ENCODE assay signal across 8 cellular contexts in genomic region chr16:2157480-2158261, GRCh38. TPM values are rescaled to one million over a fixed set of nuclear protein-coding genes. Genes with fewer than 3 reads are reported as not detected.
DNase-seq lines count a peak whose midpoint lies in the region; ATAC-seq and TF ChIP-seq lines count a peak whose summit lies in the region.

No MANE protein-coding gene starts in this region.

- CTCF ChIA-PET in Calu3 (lab: Charles Lee): interaction anchor here (1.3 kb wide), 1 partner anchor 10 kb away, joined by 3 read pairs; no protein-coding TSS in a partner anchor

- intact Hi-C loops in Calu3 (cut with micrococcal nuclease; ENCODE audit: unreplicated experiment): no loop called here

- peak overlapping the region; percentile 89 for H3K4me3 Mint-ChIP-seq in Calu3 (ENCODE audit: low read depth, unreplicated experiment)

- 51 to 57% methylated on average over 27 of the region's 27 CpGs for WGBS in esophagus, 2 donors
- WGBS in trophoblast cell (ENCODE audit: extremely low coverage, insufficient coverage, insufficient read length): no CpG with 5 or more reads among the region's 27 CpGs

- no peak overlapping the region for H2BK12ac ChIP-seq in trophoblast cell (ENCODE audit: low read length)

- H3K27ac ChIP-seq in RWPE2 (ENCODE audit: poor library complexity, severe bottlenecking) (peak overlapping the region; percentile 93), esophagus (ENCODE audit: low read depth in 2 of 2, low read length in 1 of 2) (peak overlapping the region; percentile 65 to 82), trophoblast cell (ENCODE audit: low read depth, low read length) (no peak overlapping the region)

- DNase-seq in Calu3 (no peak), RWPE2 (ENCODE audit: low spot score) (no peak), trophoblast cell (no peak), NOMO-1 treated with DMSO at 0.1 percent for 48 hours (lab: John Stamatoyannopoulos, UW; ENCODE audit: unreplicated experiment) (no peak)
- no peak for DNase-seq in stimulated activated CD4-positive, alpha-beta T cell treated with anti-CD3 and anti-CD28 coated beads, Interleukin-4, amount 100 ng/mL, for 1 hour

- H4K12ac ChIP-seq in trophoblast cell (ENCODE audit: low read depth, low read length): no peak overlapping the region

- peaks cover 13% of the 10 kb centered on the region for H3K27me3 Mint-ChIP-seq in Calu3 (ENCODE audit: unreplicated experiment)

- H3K36me3 ChIP-seq in RWPE2 (ENCODE audit: low read depth) (peaks cover 28% of the 10 kb centered on the region), esophagus (ENCODE audit: control insufficient read depth in 2 of 2, insufficient read depth in 2 of 2, low read length in 1 of 2) (peaks cover 0 to 4% of the 10 kb centered on the region in 2 donors), trophoblast cell (ENCODE audit: control insufficient read depth in 1 of 2, insufficient read depth in 2 of 2, low read length in 2 of 2) (peaks cover 17 to 21% of the 10 kb centered on the region in 2 experiments)

- no peak overlapping the region for H2BK120ac ChIP-seq in trophoblast cell (ENCODE audit: insufficient read depth, low read length, poor library complexity)

- peaks cover 58% of the 10 kb centered on the region for H3K79me2 ChIP-seq in trophoblast cell (ENCODE audit: control insufficient read depth, insufficient read depth, low read length, poor library complexity)

- peaks cover 66% of the 10 kb centered on the region for H3K36me3 Mint-ChIP-seq in Calu3 (ENCODE audit: insufficient read depth, unreplicated experiment)

- H3K9me3 Mint-ChIP-seq in Calu3 (ENCODE audit: low read depth, unreplicated experiment): no peaks in the 10 kb centered on the region

- H3K4me3 ChIP-seq in RWPE2 (ENCODE audit: severe bottlenecking) (no peak overlapping the region), esophagus (ENCODE audit: low read depth in 1 of 2, low read length in 2 of 2) (no peak overlapping the region), trophoblast cell (ENCODE audit: low read depth, low read length) (no peak overlapping the region)

- peaks cover 50% of the 10 kb centered on the region for H3K4me1 Mint-ChIP-seq in Calu3 (ENCODE audit: low read depth, unreplicated experiment)

- no peak for TF ChIP-seq CTCF in Calu3 (IDR thresholded peaks at IDR 0.05; ENCODE audit: unreplicated experiment)
- no peak for TF ChIP-seq CTCF in RWPE2 (IDR thresholded peaks at IDR 0.05; ENCODE audit: poor library complexity, severe bottlenecking)

- H2BK5ac ChIP-seq in trophoblast cell (ENCODE audit: low read depth, low read length, poor library complexity): no peak overlapping the region

- no peak overlapping the region for H2AFZ ChIP-seq in trophoblast cell (ENCODE audit: insufficient read depth, low read length, poor library complexity)

- H3K9ac ChIP-seq in trophoblast cell (ENCODE audit: low read length): no peak overlapping the region

- H4K8ac ChIP-seq in trophoblast cell (ENCODE audit: low read depth, low read length): no peak overlapping the region

- peaks cover 40% of the 10 kb centered on the region for H3K4me1 ChIP-seq in RWPE2 (ENCODE audit: insufficient read depth, poor library complexity, severe bottlenecking)
- peaks cover 30 to 60% of the 10 kb centered on the region in 2 donors for H3K4me1 ChIP-seq in esophagus (ENCODE audit: control insufficient read depth in 2 of 2, insufficient read depth in 2 of 2, low read length in 1 of 2)
- peaks cover 19 to 24% of the 10 kb centered on the region in 2 experiments for H3K4me1 ChIP-seq in trophoblast cell (ENCODE audit: control insufficient read depth in 1 of 2, insufficient read depth in 2 of 2, low read length in 2 of 2)

- H3K27me3 ChIP-seq in RWPE2 (ENCODE audit: insufficient read depth, poor library complexity, severe bottlenecking) (no peaks in the 10 kb centered on the region), esophagus (ENCODE audit: control insufficient read depth in 1 of 2, insufficient read depth in 2 of 2, low read length in 2 of 2) (no peaks in the 10 kb centered on the region), trophoblast cell (ENCODE audit: insufficient read depth, low read length) (no peaks in the 10 kb centered on the region)

- H4K91ac ChIP-seq in trophoblast cell (ENCODE audit: low read depth, low read length): no peak overlapping the region

- peak overlapping the region; percentile 78 for H3K4ac ChIP-seq in trophoblast cell (ENCODE audit: low read depth, low read length)

- H2AK5ac ChIP-seq in trophoblast cell (ENCODE audit: low read length): no peak overlapping the region

- no peak overlapping the region for H3K14ac ChIP-seq in trophoblast cell (ENCODE audit: low read length)

- H3K79me1 ChIP-seq in trophoblast cell (ENCODE audit: low read length): peaks cover 20% of the 10 kb centered on the region

- no TSS peak for BruUV-seq in Calu3 (replicated peaks; lab: Mats Ljungman, UMichigan)

- H3K18ac ChIP-seq in trophoblast cell (ENCODE audit: low read length): no peak overlapping the region

- no peak overlapping the region for H3K4me2 ChIP-seq in trophoblast cell (ENCODE audit: low read length)

- H3K9me3 ChIP-seq in RWPE2 (ENCODE audit: severe bottlenecking) (no peaks in the 10 kb centered on the region), esophagus (ENCODE audit: control insufficient read depth in 2 of 2, insufficient read depth in 1 of 2, low read depth in 1 of 2, low read length in 1 of 2) (no peaks in the 10 kb centered on the region), trophoblast cell (ENCODE audit: insufficient read depth, low read depth, low read length) (peaks cover 5% of the 10 kb centered on the region)

- no peak for ATAC-seq in RWPE2 (ENCODE audit: low read depth)
- no peak for ATAC-seq in GM21360 (IDR thresholded peaks at IDR 0.05; ENCODE audit: unreplicated experiment)
- ATAC-seq in GM18909 (IDR thresholded peaks at IDR 0.05; ENCODE audit: poor library complexity, unreplicated experiment): no peak

- peak overlapping the region; percentile 100 for H3K27ac Mint-ChIP-seq in Calu3 (ENCODE audit: unreplicated experiment)

- H3K23ac ChIP-seq in trophoblast cell (ENCODE audit: low read length): no peak overlapping the region

RNA-seq across cellular contexts. Expression of gene TRAF7, which starts 2.1 kb away (rescaled TPM):
- 118 and 127 TPM in 2 replicates for total RNA-seq in Calu3 (2022)
- 10 to 100 TPM; 40.1 to 41.5 TPM for polyA plus RNA-seq in esophagus
- 109 and 111 TPM in 2 replicates for polyA plus RNA-seq in trophoblast cell (2013)

RNA-seq across cellular contexts. Expression of gene RAB26, which starts 9.2 kb away (rescaled TPM):
- 10.8 and 12.3 TPM in 2 replicates for total RNA-seq in Calu3 (2022)
- 1 to 10 TPM; 1.1 to 4.7 TPM for polyA plus RNA-seq in esophagus
- 0.60 and 0.65 TPM in 2 replicates for polyA plus RNA-seq in trophoblast cell (2013)

RNA-seq across cellular contexts. Expression of gene PKD1, which starts 22.0 kb away (rescaled TPM):
- 82.0 and 86.0 TPM in 2 replicates for total RNA-seq in Calu3 (2022)
- 10 to 100 TPM; 40.5 to 78.0 TPM for polyA plus RNA-seq in esophagus
- polyA plus RNA-seq in trophoblast cell (2013): 23.3 and 23.8 TPM in 2 replicates

RNA-seq across cellular contexts. Expression of gene CASKIN1, which starts 38.7 kb away (rescaled TPM):
- 1.4 and 2.6 TPM in 2 replicates for total RNA-seq in Calu3 (2022)
- under 1 TPM; 0.29 to 0.81 TPM for polyA plus RNA-seq in esophagus
- polyA plus RNA-seq in trophoblast cell (2013): 0.44 and 0.67 TPM in 2 replicates

RNA-seq across cellular contexts. Expression of gene MLST8, which starts 47.6 kb away (rescaled TPM):
- total RNA-seq in Calu3 (2022): 58.0 and 59.7 TPM in 2 replicates
- polyA plus RNA-seq in esophagus: 10 to 100 TPM; 27.8 to 38.3 TPM
- 37.7 and 39.2 TPM in 2 replicates for polyA plus RNA-seq in trophoblast cell (2013)
